Comparison of ENCODE assay signal across 11 cellular contexts in genomic region chr7:107982918-107983389, GRCh38. TPM values are rescaled to one million over a fixed set of nuclear protein-coding genes. Genes with fewer than 3 reads are reported as not detected.
DNase-seq lines count a peak whose midpoint lies in the region; ATAC-seq and TF ChIP-seq lines count a peak whose summit lies in the region.
"Had no signal": no experiment of that assay in that cellular context is flagged by ENCODE, and none has a peak within 500 bp of the region (broad histone marks: within the 10 kb centered on the region; RNA-seq: fewer than 3 reads in every experiment).

No MANE protein-coding gene starts in this region.

- H2BK12ac ChIP-seq in neuronal stem cell (ENCODE audit: low read length): no peak overlapping the region

- H3K4me3 ChIP-seq in epithelial cell of esophagus (ENCODE audit: low read length): no peak overlapping the region
- no peak overlapping the region for H3K4me3 ChIP-seq in neuronal stem cell (ENCODE audit: low read length in 2 of 2)
- no peak overlapping the region for H3K4me3 ChIP-seq in body of pancreas
- H3K4me3 ChIP-seq: vagina had no signal

- no peak overlapping the region for H3K18ac ChIP-seq in neuronal stem cell (ENCODE audit: low read length)

- H3K79me1 ChIP-seq in neuronal stem cell (ENCODE audit: low read depth, low read length): no peaks in the 10 kb centered on the region

- H2BK15ac ChIP-seq in neuronal stem cell (ENCODE audit: low read length): no peak overlapping the region

- H3K27ac Mint-ChIP-seq in progenitor cell of endocrine pancreas: no peak overlapping the region

- peak; percentile 22 for TF ChIP-seq CTCF in epithelial cell of esophagus (IDR thresholded peaks at IDR 0.05; ENCODE audit: insufficient read depth, low read depth, low read length, missing control alignments)
- TF ChIP-seq CTCF in progenitor cell of endocrine pancreas (IDR thresholded peaks at IDR 0.05; ENCODE audit: unreplicated experiment): peak; percentile 37
- TF ChIP-seq CTCF in body of pancreas (IDR thresholded peaks at IDR 0.05): no peak

- no peak overlapping the region for H2AFZ ChIP-seq in neuronal stem cell (ENCODE audit: low read length)

- H4K8ac ChIP-seq in neuronal stem cell (ENCODE audit: low read depth, low read length): no peak overlapping the region

- no peak overlapping the region for H2AK5ac ChIP-seq in neuronal stem cell (ENCODE audit: low read depth, low read length)

- no peaks in the 10 kb centered on the region for H3K27me3 ChIP-seq in neuronal stem cell (ENCODE audit: control insufficient read depth in 3 of 3, insufficient read depth in 3 of 3, low read depth in 1 of 3, low read length in 3 of 3)
- no peaks in the 10 kb centered on the region for H3K27me3 ChIP-seq in body of pancreas
- H3K27me3 ChIP-seq: vagina had no signal

- no peak overlapping the region for H3K4me3 Mint-ChIP-seq in progenitor cell of endocrine pancreas (ENCODE audit: low read depth)

- H3K9ac ChIP-seq in neuronal stem cell (ENCODE audit: low read depth, low read length, poor library complexity): no peak overlapping the region

- peaks cover 9% of the 10 kb centered on the region for H3K4me1 Mint-ChIP-seq in progenitor cell of endocrine pancreas (ENCODE audit: low read depth)

- no peak overlapping the region for H3K4me2 ChIP-seq in neuronal stem cell (ENCODE audit: insufficient read depth, low read length, poor library complexity, severe bottlenecking)

- intact Hi-C loops in body of pancreas (cut with DNase I): no loop called here

- no peaks in the 10 kb centered on the region for H3K9me3 ChIP-seq in neuronal stem cell (replicated peaks in 1 of 2; ENCODE audit: control insufficient read depth in 2 of 2, insufficient read depth in 1 of 2, low read depth in 1 of 2, low read length in 2 of 2)
- no peaks in the 10 kb centered on the region for H3K9me3 ChIP-seq in body of pancreas
- H3K9me3 ChIP-seq: vagina had no signal

- DNase-seq in ELR (ENCODE audit: low read depth) (peak; percentile 16), NCI-H1694 (lab: John Stamatoyannopoulos, UW) (peak; percentile 34), epithelial cell of esophagus (ENCODE audit: low read depth) (no peak), progenitor cell of endocrine pancreas (ENCODE audit: low spot score, unreplicated experiment) (no peak), neuronal stem cell (ENCODE audit: low spot score) (no peak), body of pancreas (no peak), A172 (ENCODE audit: low spot score) (no peak)
- DNase-seq in activated naive CD4-positive, alpha-beta T cell treated with anti-CD3 and anti-CD28 coated beads, Interleukin-2, amount 50 U/mL, for 16 hours: no peak
- DNase-seq: activated effector memory CD4-positive, alpha-beta T cell treated with Interleukin-2 at 50 U/mL for 16 hours; NCI-H510A had no signal

- H3K27ac ChIP-seq in neuronal stem cell (replicated peaks; ENCODE audit: low read length): no peak overlapping the region
- no peak overlapping the region for H3K27ac ChIP-seq in body of pancreas
- H3K27ac ChIP-seq: vagina had no signal

- H2BK5ac ChIP-seq in neuronal stem cell (ENCODE audit: low read length): no peak overlapping the region

- ATAC-seq in body of pancreas: no peak

- H3K27me3 Mint-ChIP-seq in progenitor cell of endocrine pancreas: no peaks in the 10 kb centered on the region

- no peak overlapping the region for H2BK120ac ChIP-seq in neuronal stem cell (ENCODE audit: low read depth, low read length)

- no peak overlapping the region for H3K14ac ChIP-seq in neuronal stem cell (ENCODE audit: low read length)

- WGBS in neuronal stem cell (ENCODE audit: extremely low coverage in 2 of 2, insufficient read length in 2 of 2, insufficient replicate concordance in 1 of 2), 2 donors: no CpG with 5 or more reads among the region's 2 CpGs
- WGBS in body of pancreas, 2 donors: 55 to 58% methylated on average over 2 of the region's 2 CpGs

- TF ChIP-seq POLR2A in body of pancreas (IDR thresholded peaks at IDR 0.05): no peak

- no peaks in the 10 kb centered on the region for H3K9me3 Mint-ChIP-seq in progenitor cell of endocrine pancreas (ENCODE audit: low read depth)

- H3K4ac ChIP-seq in neuronal stem cell (ENCODE audit: low read length): no peak overlapping the region

- H3K36me3 Mint-ChIP-seq in progenitor cell of endocrine pancreas (ENCODE audit: insufficient read depth): peaks cover 44% of the 10 kb centered on the region

- H3K23ac ChIP-seq in neuronal stem cell (ENCODE audit: low read depth, low read length, poor library complexity): no peak overlapping the region

- peaks cover 0 to 7% of the 10 kb centered on the region in 2 donors for H3K4me1 ChIP-seq in neuronal stem cell (ENCODE audit: control insufficient read depth in 2 of 2, insufficient read depth in 1 of 2, low read depth in 1 of 2, low read length in 2 of 2)
- no peaks in the 10 kb centered on the region for H3K4me1 ChIP-seq in body of pancreas

- H3K36me3 ChIP-seq in neuronal stem cell (replicated peaks in 1 of 2; ENCODE audit: control insufficient read depth in 2 of 2, insufficient read depth in 2 of 2, low read length in 2 of 2) (peaks cover 13 to 57% of the 10 kb centered on the region in 2 donors), body of pancreas (replicated peaks in 1 of 2; ENCODE audit: insufficient read depth in 1 of 2, low read depth in 2 of 2) (no peaks in the 10 kb centered on the region)

- no peak overlapping the region for H4K91ac ChIP-seq in neuronal stem cell (ENCODE audit: low read depth, low read length, poor library complexity)

RNA-seq across cellular contexts. Expression of gene LAMB1, which starts 20.0 kb away (rescaled TPM):
- total RNA-seq in progenitor cell of endocrine pancreas: 275 and 307 TPM in 2 replicates
- 98.3 TPM for polyA plus RNA-seq in neuronal stem cell (2013, experiment 1 of 2)
- 101 TPM for polyA plus RNA-seq in neuronal stem cell (2013, experiment 2 of 2)
- total RNA-seq in body of pancreas: 100 to 1,000 TPM in 1 of 2 donors, 10 to 100 TPM in 1; 91.6 to 130 TPM
- total RNA-seq in A172 (2014; rRNA removed; shearing (Covaris generic)): 133 and 151 TPM in 2 replicates

Comparison
In these comparisons a context has a peak if more than half of its experiments do, and no peak if none do; other contexts are left out.
1. DNase-seq: peak in ELR (single experiment) and NCI-H1694 (single experiment); none in epithelial cell of esophagus (single experiment), progenitor cell of endocrine pancreas (single experiment), activated naive CD4-positive, alpha-beta T cell treated with anti-CD3 and anti-CD28 coated beads, Interleukin-2, amount 50 U/mL, for 16 hours (single experiment), neuronal stem cell (single experiment), body of pancreas (0 of 4) and A172 (single experiment).
2. CTCF ChIP-seq: peak in epithelial cell of esophagus (single experiment) and progenitor cell of endocrine pancreas (single experiment); none in body of pancreas (0 of 7).